ENCODE assay signal across 8 cellular contexts in the genomic region with DNA sequence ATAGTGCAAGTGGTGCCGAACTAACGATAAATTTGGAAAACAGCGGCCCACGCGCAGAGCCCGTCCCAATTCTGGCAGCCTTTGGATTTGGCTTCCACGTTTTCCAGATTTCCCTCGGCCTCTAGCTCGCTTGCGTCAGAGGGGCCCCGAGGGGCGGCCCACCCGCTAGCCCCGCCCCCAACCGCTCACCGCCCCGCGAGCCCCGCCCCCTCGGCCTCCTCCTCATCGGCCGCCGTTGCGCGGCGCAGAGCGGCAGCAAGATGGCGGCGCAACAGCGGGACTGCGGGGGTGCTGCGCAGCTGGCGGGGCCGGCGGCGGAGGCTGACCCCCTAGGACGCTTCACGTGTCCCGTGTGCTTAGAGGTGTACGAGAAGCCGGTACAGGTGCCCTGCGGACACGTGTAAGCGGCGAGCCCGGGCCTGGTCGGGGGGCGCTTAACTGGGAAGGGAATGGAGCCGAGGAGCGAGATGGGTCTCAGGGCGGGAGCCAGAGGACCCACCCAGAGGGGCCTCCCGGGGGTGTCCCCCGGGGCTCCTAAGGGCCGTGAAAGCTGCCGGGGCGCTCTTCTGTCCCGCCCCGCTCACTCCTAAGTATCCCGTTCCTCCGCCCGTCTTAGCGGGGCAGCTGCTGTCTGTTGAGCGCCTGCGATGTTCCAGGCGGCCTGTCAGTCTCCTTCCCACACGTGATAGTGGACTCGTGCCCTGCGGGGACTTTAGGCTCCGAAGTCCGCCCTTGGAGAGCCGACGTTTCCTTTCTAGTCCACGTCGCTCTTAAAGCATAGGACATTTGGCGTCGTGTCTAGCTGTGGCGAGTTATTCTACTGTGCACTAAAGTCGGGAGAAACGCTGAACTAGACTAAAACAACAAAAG. TPM values are rescaled to one million over a fixed set of nuclear protein-coding genes. Genes with fewer than 3 reads are reported as not detected.
DNase-seq lines count a peak whose midpoint lies in the region; ATAC-seq and TF ChIP-seq lines count a peak whose summit lies in the region.

A gene with protein sequence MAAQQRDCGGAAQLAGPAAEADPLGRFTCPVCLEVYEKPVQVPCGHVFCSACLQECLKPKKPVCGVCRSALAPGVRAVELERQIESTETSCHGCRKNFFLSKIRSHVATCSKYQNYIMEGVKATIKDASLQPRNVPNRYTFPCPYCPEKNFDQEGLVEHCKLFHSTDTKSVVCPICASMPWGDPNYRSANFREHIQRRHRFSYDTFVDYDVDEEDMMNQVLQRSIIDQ (plus strand): TSS at position 245 of the 870 bp plus-strand sequence. CDS start 16 bp downstream, at position 261.

- H3K4me3 Mint-ChIP-seq in activated CD4-positive, alpha-beta memory T cell treated with anti-CD3 and anti-CD28 coated beads, Interleukin-2, amount 10 ng/mL, durations not matched to agents 7 days and 5 days, result peak within 1 kb of the TSS; percentile 91

- CTCF ChIA-PET in activated CD4-positive, alpha-beta memory T cell treated with anti-CD3 and anti-CD28 coated beads, Interleukin-2, amount 10 ng/mL, durations not matched to agents 7 days and 5 days (lab: Charles Lee), result interaction anchor here (0.6 to 1.8 kb wide), 13 partner anchors 8 to 340 kb away, joined by 3 to 9 read pairs (median 3); a partner anchor contains a TSS

- peaks cover 3 to 33% (median 12%) of the 10 kb centered on the region in 4 donors for H3K4me1 ChIP-seq in right lobe of liver

- peak within 1 kb of the TSS; percentile 44 to 97 (median 91) for H3K27ac ChIP-seq in dorsolateral prefrontal cortex
- peak within 1 kb of the TSS; percentile 94 to 97 (median 96) for H3K27ac ChIP-seq in right lobe of liver

- DNase-seq in Ammon's horn (ENCODE audit: low spot score) (peak; percentile 93), NCI-H82 treated with DMSO at 0.1 percent for 48 hours (lab: John Stamatoyannopoulos, UW; ENCODE audit: unreplicated experiment) (peak; percentile 65), dorsolateral prefrontal cortex (peak; percentile 81 to 92 (median 90)), right lobe of liver (peak; percentile 91 to 93 (median 93))
- peak; percentile 92 for DNase-seq in activated CD4-positive, alpha-beta memory T cell treated with anti-CD3 and anti-CD28 coated beads, Interleukin-2, amount 10 ng/mL, durations not matched to agents 7 days and 5 days
- DNase-seq in stimulated activated CD4-positive, alpha-beta T cell treated with anti-CD3 and anti-CD28 coated beads, Interleukin-4, amount 100 ng/mL, for 24 hours, result peak; percentile 91

- intact Hi-C loops in dorsolateral prefrontal cortex (cut with DNase I) (no loop called here), right lobe of liver (cut with DNase I) (no loop called here)

- H3K9me3 ChIP-seq in right lobe of liver, result no peaks in the 10 kb centered on the region

- ATAC-seq in HG03521 (IDR thresholded peaks at IDR 0.05; ENCODE audit: unreplicated experiment) (peak; percentile 78), right lobe of liver (peak; percentile 84 to 91 (median 88))

- TF ChIP-seq POLR2A in GM19193 (IDR thresholded peaks at IDR 0.05; ENCODE audit: extremely low read depth, insufficient read depth, insufficient read length) (peak; percentile 87), right lobe of liver (IDR thresholded peaks at IDR 0.05) (peak; percentile 87)

- H3K4me1 Mint-ChIP-seq in activated CD4-positive, alpha-beta memory T cell treated with anti-CD3 and anti-CD28 coated beads, Interleukin-2, amount 10 ng/mL, durations not matched to agents 7 days and 5 days, result peaks cover 52% of the 10 kb centered on the region

- peak within 1 kb of the TSS; percentile 64 to 100 (median 98) for H3K4me3 ChIP-seq in dorsolateral prefrontal cortex
- peak within 1 kb of the TSS; percentile 90 to 100 (median 97) for H3K4me3 ChIP-seq in right lobe of liver

- no peaks in the 10 kb centered on the region for H3K27me3 Mint-ChIP-seq in activated CD4-positive, alpha-beta memory T cell treated with anti-CD3 and anti-CD28 coated beads, Interleukin-2, amount 10 ng/mL, durations not matched to agents 7 days and 5 days

- POLR2A ChIA-PET in activated CD4-positive, alpha-beta memory T cell treated with anti-CD3 and anti-CD28 coated beads, Interleukin-2, amount 10 ng/mL, durations not matched to agents 7 days and 5 days (lab: Charles Lee), result interaction anchor here (0.7 to 2.4 kb wide), 18 partner anchors 10 to 607 kb away, joined by 3 to 26 read pairs (median 3); a partner anchor contains a TSS

- H3K27ac Mint-ChIP-seq in activated CD4-positive, alpha-beta memory T cell treated with anti-CD3 and anti-CD28 coated beads, Interleukin-2, amount 10 ng/mL, durations not matched to agents 7 days and 5 days, result peak within 1 kb of the TSS; percentile 91

- H3K9me3 Mint-ChIP-seq in activated CD4-positive, alpha-beta memory T cell treated with anti-CD3 and anti-CD28 coated beads, Interleukin-2, amount 10 ng/mL, durations not matched to agents 7 days and 5 days, result no peaks in the 10 kb centered on the region

- WGBS in right lobe of liver (ENCODE audit: insufficient coverage, low coverage, low lambda C conversion rate, missing lambda C conversion rate), result under 1% methylated on average over 45 of the region's 79 CpGs

- H3K36me3 Mint-ChIP-seq in activated CD4-positive, alpha-beta memory T cell treated with anti-CD3 and anti-CD28 coated beads, Interleukin-2, amount 10 ng/mL, durations not matched to agents 7 days and 5 days (ENCODE audit: low read depth), result peaks cover 24% of the 10 kb centered on the region

- peak in 47 of 56 donors; percentile 6 to 72 (median 40) for TF ChIP-seq CTCF in dorsolateral prefrontal cortex (IDR thresholded peaks at IDR 0.05 in 54 of 56, conservative IDR thresholded peaks at IDR 0.05 in 2 of 56; ENCODE audit: low read depth in 1 of 56, partially characterized antibody in 56 of 56)
- peak in 1 of 4 donors; percentile 26 for TF ChIP-seq CTCF in right lobe of liver (IDR thresholded peaks at IDR 0.05)

- H3K27me3 ChIP-seq in dorsolateral prefrontal cortex (no peaks in the 10 kb centered on the region), right lobe of liver (no peaks in the 10 kb centered on the region)

- H3K36me3 ChIP-seq in right lobe of liver, result peaks cover 0 to 13% (median 0%) of the 10 kb centered on the region in 4 donors

RNA-seq across cellular contexts. Expression of the gene that starts here (rescaled TPM):
- 10 to 100 TPM; 66.4 to 76.4 TPM for total RNA-seq in activated CD4-positive, alpha-beta memory T cell treated with anti-CD3 and anti-CD28 coated beads, Interleukin-2, amount 10 ng/mL, durations not matched to agents 7 days and 5 days
- total RNA-seq in dorsolateral prefrontal cortex (10 to 100 TPM; 47.5 to 93.9 (median 61.7) TPM), right lobe of liver (100 to 1,000 TPM in 1 of 6 experiments, 10 to 100 TPM in 5; 38.6 to 113 (median 44.9) TPM)

Comparison
In these comparisons a context has a peak if more than half of its experiments do, and no peak if none do; other contexts are left out.
1. Peak in every context shown above with its lines: DNase-seq, ATAC-seq, H3K4me3 ChIP-seq and H3K27ac ChIP-seq.